21 cellular contexts compared by ENCODE assay signal in the genomic region with DNA sequence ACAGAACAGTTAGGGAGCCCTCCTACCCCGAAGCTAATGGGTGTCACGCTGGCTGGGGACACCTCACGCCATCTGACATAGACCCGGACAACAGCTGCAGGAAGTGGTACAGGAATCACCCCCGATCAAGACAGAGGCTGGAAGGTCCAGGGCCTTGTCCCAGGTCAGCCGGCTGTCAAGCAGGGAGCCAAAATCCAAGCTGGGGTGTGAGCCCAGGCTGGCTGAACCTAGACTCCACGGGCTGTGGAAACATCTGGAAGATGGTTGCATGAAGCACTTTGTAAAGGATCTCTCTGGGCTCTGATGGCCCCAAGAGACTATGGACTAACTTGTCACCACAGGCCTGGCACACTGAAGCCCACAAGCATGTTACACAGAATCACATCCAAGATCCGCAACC.
DNase-seq lines count a peak whose midpoint lies in the region; ATAC-seq and TF ChIP-seq lines count a peak whose summit lies in the region.
"Had no signal": no experiment of that assay in that cellular context is flagged by ENCODE, and none has a peak within 500 bp of the region (broad histone marks: within the 10 kb centered on the region; RNA-seq: fewer than 3 reads in every experiment).

No MANE protein-coding gene starts in this region.

- TF ChIP-seq EP300 in suprapubic skin (IDR thresholded peaks at IDR 0.05) = no peak

- H3K4me3 Mint-ChIP-seq in mesothelial cell of epicardium = no peak overlapping the region
- H3K4me3 Mint-ChIP-seq: activated naive CD8-positive, alpha-beta T cell treated with anti-CD3 and anti-CD28 coated beads, Interleukin-2, amount 50 U/mL, for 24 hours; CD8-positive, alpha-beta memory T cell; effector memory CD8-positive, alpha-beta T cell had no signal

- no peak overlapping the region for H3K4me3 ChIP-seq in NT2/D1 (ENCODE audit: insufficient read length, low read depth)
- peak overlapping the region; percentile 5 for H3K4me3 ChIP-seq in suprapubic skin
- no peak overlapping the region for H3K4me3 ChIP-seq in MM.1S (ENCODE audit: low read length)
- H3K4me3 ChIP-seq: lung, SJSA1 had no signal

- H3K27me3 ChIP-seq in NT2/D1 (ENCODE audit: insufficient read depth, insufficient read length) (no peaks in the 10 kb centered on the region), suprapubic skin (no peaks in the 10 kb centered on the region), MM.1S (replicated peaks; ENCODE audit: insufficient read depth, low read length) (no peaks in the 10 kb centered on the region)
- H3K27me3 ChIP-seq: SJSA1 had no signal

- peak overlapping the region; percentile 59 for H3K27ac Mint-ChIP-seq in mesothelial cell of epicardium
- H3K27ac Mint-ChIP-seq: activated naive CD8-positive, alpha-beta T cell treated with anti-CD3 and anti-CD28 coated beads, Interleukin-2, amount 50 U/mL, for 24 hours had no signal

- no peaks in the 10 kb centered on the region for H3K9me3 ChIP-seq in NT2/D1 (ENCODE audit: insufficient read depth, low read length)
- H3K9me3 ChIP-seq in suprapubic skin = no peaks in the 10 kb centered on the region
- no peaks in the 10 kb centered on the region for H3K9me3 ChIP-seq in MM.1S (replicated peaks; ENCODE audit: insufficient read depth, low read length)
- H3K9me3 ChIP-seq: SJSA1 had no signal

- H3K36me3 ChIP-seq in NT2/D1 (ENCODE audit: insufficient read depth, insufficient read length, low read length) (peaks cover 43% of the 10 kb centered on the region), suprapubic skin (no peaks in the 10 kb centered on the region), MM.1S (replicated peaks; ENCODE audit: insufficient read depth, low read length) (no peaks in the 10 kb centered on the region)

- DNase-seq in NT2/D1 (ENCODE audit: low read depth, low spot score) (no peak), mesothelial cell of epicardium (ENCODE audit: low spot score in 2 of 2, unreplicated experiment in 2 of 2) (no peak), suprapubic skin (ENCODE audit: low spot score in 2 of 2) (no peak), MM.1S (no peak), dedifferentiated amniotic fluid mesenchymal stem cell (ENCODE audit: extremely low spot score) (no peak)
- no peak for DNase-seq in activated CD4-positive, CD25-positive, alpha-beta regulatory T cell (lab: John Stamatoyannopoulos, UW)
- DNase-seq: activated CD8-positive, alpha-beta memory T cell treated with anti-CD3 and anti-CD28 coated beads, Interleukin-2, amount 50 U/mL, for 4 hours; activated naive CD8-positive, alpha-beta T cell treated with anti-CD3 and anti-CD28 coated beads, Interleukin-2, amount 50 U/mL, for 24 hours; CD8-positive, alpha-beta memory T cell; effector memory CD8-positive, alpha-beta T cell; GDM1; hippocampal formation; NCI-H1092; NCI-H524; stimulated activated CD4-positive, alpha-beta T cell treated with anti-CD3 and anti-CD28 coated beads, Interleukin-4, amount 100 ng/mL, for 1 hour; stimulated activated naive CD8-positive, alpha-beta T cell treated with anti-CD3 and anti-CD28 coated beads, Interleukin-15, Interleukin-2, amounts not matched to agents 100 U/mL and 50 U/mL, for 24 hours had no signal

- no peak for TF ChIP-seq POLR2A in suprapubic skin (IDR thresholded peaks at IDR 0.05)

- ATAC-seq in HG02973 (IDR thresholded peaks at IDR 0.05; ENCODE audit: unreplicated experiment) = no peak
- ATAC-seq: activated naive CD8-positive, alpha-beta T cell treated with anti-CD3 and anti-CD28 coated beads, Interleukin-2, amount 50 U/mL, for 24 hours; effector memory CD8-positive, alpha-beta T cell; HCT116; stimulated activated naive CD8-positive, alpha-beta T cell treated with anti-CD3 and anti-CD28 coated beads, Interleukin-15, Interleukin-2, amounts not matched to agents 100 U/mL and 50 U/mL, for 24 hours had no signal

- H2AFZ ChIP-seq in MM.1S (ENCODE audit: low read length) = no peak overlapping the region

- TF ChIP-seq CTCF in mesothelial cell of epicardium (IDR thresholded peaks at IDR 0.05; ENCODE audit: unreplicated experiment) (no peak), suprapubic skin (IDR thresholded peaks at IDR 0.05) (no peak), MM.1S (IDR thresholded peaks at IDR 0.05; ENCODE audit: low read length) (no peak)

- peaks cover 5% of the 10 kb centered on the region for H3K36me3 Mint-ChIP-seq in mesothelial cell of epicardium

- H4K20me1 ChIP-seq in MM.1S (ENCODE audit: insufficient read depth, low read length) = no peaks in the 10 kb centered on the region

- no peaks in the 10 kb centered on the region for H3K9me2 ChIP-seq in MM.1S (replicated peaks; ENCODE audit: insufficient read depth, low read length)

- H3K4me1 Mint-ChIP-seq in mesothelial cell of epicardium = peaks cover 21% of the 10 kb centered on the region

- 38% methylated on average over 6 of the region's 8 CpGs for WGBS in suprapubic skin

- peaks cover 23% of the 10 kb centered on the region for H3K4me1 ChIP-seq in NT2/D1 (ENCODE audit: insufficient read depth, insufficient read length)
- peaks cover 93% of the 10 kb centered on the region for H3K4me1 ChIP-seq in suprapubic skin
- no peaks in the 10 kb centered on the region for H3K4me1 ChIP-seq in MM.1S (ENCODE audit: low read length)

- H3K27ac ChIP-seq in cingulate gyrus (ENCODE audit: low read depth, low read length) = peak overlapping the region; percentile 31
- peak overlapping the region; percentile 85 for H3K27ac ChIP-seq in suprapubic skin
- no peak overlapping the region for H3K27ac ChIP-seq in MM.1S (ENCODE audit: low read length)

- no peaks in the 10 kb centered on the region for H3K27me3 Mint-ChIP-seq in mesothelial cell of epicardium (ENCODE audit: low read depth)
- H3K27me3 Mint-ChIP-seq: activated naive CD8-positive, alpha-beta T cell treated with anti-CD3 and anti-CD28 coated beads, Interleukin-2, amount 50 U/mL, for 24 hours; effector memory CD8-positive, alpha-beta T cell had no signal

- H3F3A ChIP-seq in MM.1S (ENCODE audit: insufficient read depth, low read length) = no peaks in the 10 kb centered on the region

- no peaks in the 10 kb centered on the region for H3K79me2 ChIP-seq in MM.1S (ENCODE audit: low read length)

- H3K4me2 ChIP-seq in MM.1S (ENCODE audit: low read depth, low read length) = no peak overlapping the region

- H3K9me3 Mint-ChIP-seq in mesothelial cell of epicardium = no peaks in the 10 kb centered on the region
- H3K9me3 Mint-ChIP-seq: activated naive CD8-positive, alpha-beta T cell treated with anti-CD3 and anti-CD28 coated beads, Interleukin-2, amount 50 U/mL, for 24 hours; CD8-positive, alpha-beta memory T cell; effector memory CD8-positive, alpha-beta T cell had no signal

- H3K9ac ChIP-seq in NT2/D1 (ENCODE audit: insufficient read length, low read depth) (peak overlapping the region; percentile 9), MM.1S (ENCODE audit: low read length) (no peak overlapping the region)
